8 cellular contexts compared by ENCODE assay signal in the genomic region with DNA sequence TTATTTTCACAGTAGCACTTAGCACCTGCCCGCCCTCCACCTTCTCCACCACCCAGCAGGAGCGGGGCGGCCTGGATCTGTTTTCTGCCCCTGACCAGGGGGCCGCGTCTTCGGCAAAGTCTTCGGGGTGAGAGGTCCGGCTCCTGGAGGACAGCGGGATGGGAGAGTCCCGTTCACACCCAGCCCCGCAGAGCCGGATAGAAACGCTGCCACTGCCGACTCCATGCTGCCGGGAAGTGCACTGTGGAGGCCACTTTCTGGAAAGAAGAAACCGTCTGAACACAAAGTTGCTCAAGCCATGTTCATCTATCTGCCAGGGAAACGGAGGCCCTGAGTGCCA. TPM values are rescaled to one million over a fixed set of nuclear protein-coding genes. Genes with fewer than 3 reads are reported as not detected.
A peak's percentile ranks its signal among the peaks of the same experiment; 100 is the strongest.
DNase-seq lines count a peak whose midpoint lies in the region; ATAC-seq and TF ChIP-seq lines count a peak whose summit lies in the region.

No MANE protein-coding gene starts in this region.

- 5% methylated on average over 17 of the region's 17 CpGs for WGBS in liver
- WGBS in testis, 2 donors, result 3 to 4% methylated on average over 12 to 16 of the region's 17 CpGs

- ATAC-seq in GM18867 (IDR thresholded peaks at IDR 0.05; ENCODE audit: unreplicated experiment), result no peak

- peaks cover 13% of the 10 kb centered on the region for H3K36me3 Mint-ChIP-seq in brain

- peaks cover 59% of the 10 kb centered on the region for H3K27me3 Mint-ChIP-seq in brain

- H3K36me3 ChIP-seq in liver (ENCODE audit: control insufficient read depth in 4 of 4, insufficient read depth in 3 of 4, low read depth in 1 of 4, low read length in 3 of 4) (no peaks in the 10 kb centered on the region), testis (ENCODE audit: low read depth, missing control alignments) (no peaks in the 10 kb centered on the region)

- H3K9me3 Mint-ChIP-seq in brain, result peaks cover 17 to 25% (median 20%) of the 10 kb centered on the region in 5 experiments

- H3K4me3 ChIP-seq in liver (ENCODE audit: low read depth in 1 of 3, low read length in 3 of 3), result peak overlapping the region; percentile 12 to 54 (median 41)
- H3K4me3 ChIP-seq in testis, result peak overlapping the region; percentile 29 to 58

- intact Hi-C loops in testis (cut with DNase I; ENCODE audit: low total_unique reads), result no loop called here

- H3K27ac Mint-ChIP-seq in brain, result peak overlapping the region in 2 of 5 experiments; percentile 56 to 67

- TF ChIP-seq CTCF in brain (conservative IDR thresholded peaks at IDR 0.05), result no peak
- no peak for TF ChIP-seq CTCF in liver (IDR thresholded peaks at IDR 0.05; ENCODE audit: low read depth, low read length, missing input control)
- TF ChIP-seq CTCF in testis (IDR thresholded peaks at IDR 0.05), result no peak

- H3K4me1 Mint-ChIP-seq in brain, result peaks cover 17% of the 10 kb centered on the region

- H3K4me3 Mint-ChIP-seq in brain, result peak overlapping the region; percentile 81 to 87 (median 86)

- peaks cover 0 to 9% (median 3%) of the 10 kb centered on the region in 4 donors for H3K9me3 ChIP-seq in liver (ENCODE audit: control insufficient read depth in 4 of 4, low read length in 3 of 4)
- no peaks in the 10 kb centered on the region for H3K9me3 ChIP-seq in testis

- H3K4me1 ChIP-seq in liver (ENCODE audit: control insufficient read depth in 4 of 4, insufficient read depth in 4 of 4, low read length in 3 of 4) (peaks cover 4 to 14% (median 13%) of the 10 kb centered on the region in 4 donors), testis (peaks cover 13% of the 10 kb centered on the region)

- TF ChIP-seq POLR2A in testis (IDR thresholded peaks at IDR 0.05), result no peak

- no peak for TF ChIP-seq RAD21 in liver (IDR thresholded peaks at IDR 0.05)

- peak; percentile 72 for DNase-seq in activated CD8-positive, alpha-beta memory T cell treated with anti-CD3 and anti-CD28 coated beads for 24 hours
- no peak for DNase-seq in activated CD8-positive, alpha-beta memory T cell treated with anti-CD3 and anti-CD28 coated beads, Interleukin-2, amount 50 U/mL, for 48 hours
- DNase-seq in testis (no peak), DMS153 treated with DMSO at 0.1 percent for 48 hours (lab: John Stamatoyannopoulos, UW; ENCODE audit: unreplicated experiment) (no peak), NCI-H128 (lab: John Stamatoyannopoulos, UW; ENCODE audit: unreplicated experiment) (no peak)

- no peak overlapping the region for H3K9ac ChIP-seq in liver (ENCODE audit: low read depth in 1 of 2, low read length in 2 of 2)

- H3K27ac ChIP-seq in liver (ENCODE audit: low read depth in 1 of 2, low read length in 2 of 2) (no peak overlapping the region), testis (no peak overlapping the region)

- peaks cover 0 to 5% (median 1%) of the 10 kb centered on the region in 4 donors for H3K27me3 ChIP-seq in liver (ENCODE audit: control insufficient read depth in 4 of 4, insufficient read depth in 4 of 4, low read length in 3 of 4)
- H3K27me3 ChIP-seq in testis, result no peaks in the 10 kb centered on the region

TF ChIP-seq in liver, 16 proteins besides CTCF, POLR2A, EP300 and RAD21:
- TF ChIP-seq, protein P1, sequence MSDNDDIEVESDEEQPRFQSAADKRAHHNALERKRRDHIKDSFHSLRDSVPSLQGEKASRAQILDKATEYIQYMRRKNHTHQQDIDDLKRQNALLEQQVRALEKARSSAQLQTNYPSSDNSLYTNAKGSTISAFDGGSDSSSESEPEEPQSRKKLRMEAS (IDR thresholded peaks at IDR 0.05), result no peak
- no peak for TF ChIP-seq GABPA (IDR thresholded peaks at IDR 0.05 in 1 of 2, conservative IDR thresholded peaks at IDR 0.05 in 1 of 2)
- no peak for TF ChIP-seq JUND (IDR thresholded peaks at IDR 0.05)
- TF ChIP-seq TAF1 (conservative IDR thresholded peaks at IDR 0.05), result no peak

RNA-seq across cellular contexts. Expression of a gene that starts 14.5 kb away (rescaled TPM):
- polyA plus RNA-seq in brain (ENCODE audit: insufficient read depth, low read depth, low replicate concordance) (3.7 TPM), liver (under 1 TPM; 0.43 to 0.54 TPM), testis (ENCODE audit: insufficient read depth, low read depth, low replicate concordance) (10.6 TPM)
- total RNA-seq in liver (10 to 100 TPM in 1 of 2 donors, under 1 TPM in 1; 0.92 to 14.9 TPM), testis (10 to 100 TPM; 13.6 to 36.0 TPM)
